13 cellular contexts compared by ENCODE assay signal in genomic region chr3:134803051-134803505, GRCh38. TPM values are rescaled to one million over a fixed set of nuclear protein-coding genes. Genes with fewer than 3 reads are reported as not detected.
DNase-seq lines count a peak whose midpoint lies in the region; ATAC-seq and TF ChIP-seq lines count a peak whose summit lies in the region.
"Had no signal": no experiment of that assay in that cellular context is flagged by ENCODE, and none has a peak within 500 bp of the region (broad histone marks: within the 10 kb centered on the region; RNA-seq: fewer than 3 reads in every experiment).

No MANE protein-coding gene starts in this region.

- H3K9me3 Mint-ChIP-seq in endodermal cell = no peaks in the 10 kb centered on the region
- H3K9me3 Mint-ChIP-seq: stimulated activated naive CD8-positive, alpha-beta T cell treated with anti-CD3 and anti-CD28 coated beads, Interleukin-15, Interleukin-2, amounts not matched to agents 100 ng/mL and 50 ng/mL, for 24 hours had no signal

- WGBS in endodermal cell (ENCODE audit: insufficient coverage in 1 of 2, insufficient read length in 1 of 2), 2 experiments = 82 to 86% methylated on average over 2 to 3 of the region's 3 CpGs
- WGBS in adrenal gland, 4 donors = 58 to 73% (median 66%) methylated on average over 3 of the region's 3 CpGs

- H3K36me3 ChIP-seq in endodermal cell (ENCODE audit: control insufficient read depth, insufficient read depth, low read length) (no peaks in the 10 kb centered on the region), adrenal gland (replicated peaks in 1 of 2) (no peaks in the 10 kb centered on the region)
- H3K36me3 ChIP-seq: esophagus squamous epithelium had no signal

- H3K27ac ChIP-seq in endodermal cell (ENCODE audit: low read depth, low read length) (no peak overlapping the region), adrenal gland (no peak overlapping the region)
- H3K27ac ChIP-seq: 22Rv1, esophagus squamous epithelium had no signal

- peak; percentile 39 for DNase-seq in NK-92 treated with Interleukin-12 subunit alpha and Interleukin-12 subunit beta, amount 100 ng/mL, for 24 hours (lab: John Stamatoyannopoulos, UW)
- DNase-seq in NK-92 (lab: John Stamatoyannopoulos, UW; ENCODE audit: unreplicated experiment) (no peak), endodermal cell (peak; percentile 66), ecto neural progenitor cell (ENCODE audit: low spot score) (no peak), Ammon's horn (ENCODE audit: low spot score) (no peak), adrenal gland (no peak)
- DNase-seq: esophagus squamous epithelium, left cardiac atrium, NCI-H2081 had no signal

- intact Hi-C loops in adrenal gland (cut with DNase I) = no loop called here

- no peak overlapping the region for H3K4me3 Mint-ChIP-seq in endodermal cell
- H3K4me3 Mint-ChIP-seq: stimulated activated naive CD8-positive, alpha-beta T cell treated with anti-CD3 and anti-CD28 coated beads, Interleukin-15, Interleukin-2, amounts not matched to agents 100 ng/mL and 50 ng/mL, for 24 hours had no signal

- H3K4me3 ChIP-seq in endodermal cell (ENCODE audit: low read length) (no peak overlapping the region), adrenal gland (no peak overlapping the region)
- H3K4me3 ChIP-seq: esophagus squamous epithelium had no signal

- H3K27me3 Mint-ChIP-seq in endodermal cell (ENCODE audit: insufficient read depth) = peaks cover 64% of the 10 kb centered on the region

- peaks cover 17% of the 10 kb centered on the region for H3K4me1 Mint-ChIP-seq in endodermal cell

- H3K27me3 ChIP-seq in endodermal cell (ENCODE audit: control insufficient read depth, insufficient read depth, low read length, poor library complexity, severe bottlenecking) (peaks cover 76% of the 10 kb centered on the region), adrenal gland (peaks cover 3% of the 10 kb centered on the region)

- no peak for TF ChIP-seq POLR2A in adrenal gland (IDR thresholded peaks at IDR 0.05)

- H3K4me1 ChIP-seq in endodermal cell (ENCODE audit: control insufficient read depth, insufficient read depth, low read length) (no peaks in the 10 kb centered on the region), adrenal gland (replicated peaks in 1 of 2) (no peaks in the 10 kb centered on the region)
- H3K4me1 ChIP-seq: esophagus squamous epithelium had no signal

- H3K27ac Mint-ChIP-seq in endodermal cell = no peak overlapping the region
- H3K27ac Mint-ChIP-seq: stimulated activated naive CD8-positive, alpha-beta T cell treated with anti-CD3 and anti-CD28 coated beads, Interleukin-15, Interleukin-2, amounts not matched to agents 100 ng/mL and 50 ng/mL, for 24 hours had no signal

- TF ChIP-seq CTCF in endodermal cell (conservative IDR thresholded peaks at IDR 0.05) (no peak), adrenal gland (IDR thresholded peaks at IDR 0.05) (no peak)

- no peaks in the 10 kb centered on the region for H3K36me3 Mint-ChIP-seq in endodermal cell (ENCODE audit: low read depth)

- H3K9me3 ChIP-seq in endodermal cell (ENCODE audit: control insufficient read depth, low read length) (no peaks in the 10 kb centered on the region), adrenal gland (replicated peaks in 1 of 3) (no peaks in the 10 kb centered on the region)
- H3K9me3 ChIP-seq: esophagus squamous epithelium had no signal

- peak; percentile 53 for ATAC-seq in GM21423 (IDR thresholded peaks at IDR 0.05; ENCODE audit: unreplicated experiment)
- ATAC-seq in HG03196 (IDR thresholded peaks at IDR 0.05; ENCODE audit: unreplicated experiment) = peak; percentile 52
- ATAC-seq: left cardiac atrium had no signal

- H3K9ac ChIP-seq in endodermal cell (ENCODE audit: extremely low read depth, low read length, poor library complexity, severe bottlenecking) = no peak overlapping the region

RNA-seq across cellular contexts. Expression of gene EPHB1, which starts 8.0 kb away (rescaled TPM):
- total RNA-seq in endodermal cell (1 to 10 TPM; 2.9 to 3.6 TPM), adrenal gland (1 to 10 TPM in 5 of 8 donors, under 1 TPM in 3; 0.12 to 3.4 (median 1.1) TPM)
- polyA plus RNA-seq in endodermal cell (2013, experiment 1 of 2) = 13.5 TPM
- polyA plus RNA-seq in endodermal cell (2013, experiment 2 of 2) = 13.9 TPM
- polyA plus RNA-seq in adrenal gland = under 1 TPM; 0.10 to 0.56 (median 0.53) TPM

Comparison
In these comparisons a context has a peak if more than half of its experiments do, and no peak if none do; other contexts are left out.
1. DNase-seq: peak in NK-92 treated with Interleukin-12 subunit alpha and Interleukin-12 subunit beta, amount 100 ng/mL, for 24 hours (single experiment) and endodermal cell (single experiment); none in NK-92 (single experiment), ecto neural progenitor cell (single experiment), Ammon's horn (single experiment) and adrenal gland (0 of 7).